In genomic region chr3:112908252-112908651, GRCh38 we compare ENCODE assay signal across 10 cellular contexts.
DNase-seq lines count a peak whose midpoint lies in the region; ATAC-seq lines count a peak whose summit lies in the region.
"Had no signal": no experiment of that assay in that cellular context is flagged by ENCODE, and none has a peak within 500 bp of the region (broad histone marks: within the 10 kb centered on the region; RNA-seq: fewer than 3 reads in every experiment).

No MANE protein-coding gene starts in this region.

- no peak for DNase-seq in activated T-helper 1 cell treated with anti-CD3 and anti-CD28 coated beads, Interleukin-12 subunit alpha, Interleukin-12 subunit beta, Interleukin-2, Interleukin-4 antibody, amounts not matched to agents 30 ng/mL and 10 ng/mL and 1 ng/mL, durations not matched to agents 14 hours and 24 hours and 36 hours (ENCODE audit: low spot score)
- DNase-seq in activated effector memory CD4-positive, alpha-beta T cell treated with anti-CD3 and anti-CD28 coated beads, Interleukin-2, amount 50 U/mL, for 16 hours: no peak
- no peak for DNase-seq in activated T-cell treated with anti-CD3 and anti-CD28 coated beads, Interleukin-2, amount 50 U/mL, for 1 hour
- DNase-seq in Kasumi-1 (lab: John Stamatoyannopoulos, UW): no peak
- DNase-seq in stimulated activated CD4-positive, alpha-beta T cell treated with anti-CD3 and anti-CD28 coated beads, Interleukin-12 subunit alpha, Interleukin-12 subunit beta, amount 100 ng/mL, for 4 hours: no peak
- DNase-seq: activated naive CD4-positive, alpha-beta T cell treated with anti-CD3 and anti-CD28 coated beads, Interleukin-2, amount 50 U/mL, for 16 hours; uterus had no signal

- H3K27me3 Mint-ChIP-seq in activated T-helper 1 cell treated with anti-CD3 and anti-CD28 coated beads, Interleukin-12 subunit alpha, Interleukin-12 subunit beta, Interleukin-2, Interleukin-4 antibody, amounts not matched to agents 30 ng/mL and 10 ng/mL and 1 ng/mL, durations not matched to agents 14 hours and 24 hours and 36 hours (ENCODE audit: insufficient read depth): peaks cover under 1% of the 10 kb centered on the region

- H3K36me3 Mint-ChIP-seq in activated T-helper 1 cell treated with anti-CD3 and anti-CD28 coated beads, Interleukin-12 subunit alpha, Interleukin-12 subunit beta, Interleukin-2, Interleukin-4 antibody, amounts not matched to agents 30 ng/mL and 10 ng/mL and 1 ng/mL, durations not matched to agents 14 hours and 24 hours and 36 hours (ENCODE audit: low read depth): peaks cover 17% of the 10 kb centered on the region

- intact Hi-C loops in activated T-helper 1 cell treated with anti-CD3 and anti-CD28 coated beads, Interleukin-12 subunit alpha, Interleukin-12 subunit beta, Interleukin-2, Interleukin-4 antibody, amounts not matched to agents 30 ng/mL and 10 ng/mL and 1 ng/mL, durations not matched to agents 14 hours and 24 hours and 36 hours (cut with micrococcal nuclease): no loop called here

- H3K4me3 Mint-ChIP-seq in activated T-helper 1 cell treated with anti-CD3 and anti-CD28 coated beads, Interleukin-12 subunit alpha, Interleukin-12 subunit beta, Interleukin-2, Interleukin-4 antibody, amounts not matched to agents 30 ng/mL and 10 ng/mL and 1 ng/mL, durations not matched to agents 14 hours and 24 hours and 36 hours: no peak overlapping the region

- ATAC-seq in GM18508 (IDR thresholded peaks at IDR 0.05; ENCODE audit: insufficient read depth, unreplicated experiment): peak; percentile 87
- ATAC-seq in GM21367 (IDR thresholded peaks at IDR 0.05; ENCODE audit: unreplicated experiment): peak; percentile 97
- peak; percentile 97 for ATAC-seq in HG03066 (IDR thresholded peaks at IDR 0.05; ENCODE audit: low read depth, unreplicated experiment)

- H3K9me3 Mint-ChIP-seq in activated T-helper 1 cell treated with anti-CD3 and anti-CD28 coated beads, Interleukin-12 subunit alpha, Interleukin-12 subunit beta, Interleukin-2, Interleukin-4 antibody, amounts not matched to agents 30 ng/mL and 10 ng/mL and 1 ng/mL, durations not matched to agents 14 hours and 24 hours and 36 hours: peaks cover 22% of the 10 kb centered on the region

- peak overlapping the region; percentile 41 for H3K27ac Mint-ChIP-seq in activated T-helper 1 cell treated with anti-CD3 and anti-CD28 coated beads, Interleukin-12 subunit alpha, Interleukin-12 subunit beta, Interleukin-2, Interleukin-4 antibody, amounts not matched to agents 30 ng/mL and 10 ng/mL and 1 ng/mL, durations not matched to agents 14 hours and 24 hours and 36 hours

- peaks cover 19% of the 10 kb centered on the region for H3K4me1 Mint-ChIP-seq in activated T-helper 1 cell treated with anti-CD3 and anti-CD28 coated beads, Interleukin-12 subunit alpha, Interleukin-12 subunit beta, Interleukin-2, Interleukin-4 antibody, amounts not matched to agents 30 ng/mL and 10 ng/mL and 1 ng/mL, durations not matched to agents 14 hours and 24 hours and 36 hours (ENCODE audit: low read depth)
